Comparison of ENCODE assay signal across 20 cellular contexts in genomic region chr10:35214607-35215020, GRCh38.
DNase-seq lines count a peak whose midpoint lies in the region; ATAC-seq and TF ChIP-seq lines count a peak whose summit lies in the region.
"Had no signal": no experiment of that assay in that cellular context is flagged by ENCODE, and none has a peak within 500 bp of the region (broad histone marks: within the 10 kb centered on the region; RNA-seq: fewer than 3 reads in every experiment).

No MANE protein-coding gene starts in this region.

- H2BK120ac ChIP-seq in neuronal stem cell (ENCODE audit: low read depth, low read length): no peak overlapping the region

- peak overlapping the region; percentile 46 for H3K27ac Mint-ChIP-seq in activated CD4-positive, alpha-beta T cell treated with anti-CD3 and anti-CD28 coated beads, Interleukin-2, amount 10 ng/mL, durations not matched to agents 7 days and 5 days

- no TSS peak for BruUV-seq in OCI-LY7 (replicated peaks; lab: Mats Ljungman, UMichigan)

- no peak overlapping the region for H2BK15ac ChIP-seq in neuronal stem cell (ENCODE audit: low read length)

- TF ChIP-seq CTCF in OCI-LY7 (conservative IDR thresholded peaks at IDR 0.05; ENCODE audit: low read length) (no peak), adrenal gland (IDR thresholded peaks at IDR 0.05) (no peak)

- H3K4me3 ChIP-seq in neuronal stem cell (ENCODE audit: low read length in 2 of 2) (no peak overlapping the region), OCI-LY7 (ENCODE audit: low read depth, low read length, poor library complexity, severe bottlenecking) (no peak overlapping the region), adrenal gland (no peak overlapping the region)
- H3K4me3 ChIP-seq: BLaER1 treated with 17β-estradiol and CSF1 and Interleukin-3, amounts not matched to agents 10 nM and 100 nM; GM23248 had no signal

- WGBS in neuronal stem cell (ENCODE audit: extremely low coverage in 2 of 2, insufficient read length in 2 of 2, insufficient replicate concordance in 1 of 2), 2 donors: no CpG with 5 or more reads among the region's 19 CpGs
- WGBS in adrenal gland, 4 donors: 89 to 94% (median 91%) methylated on average over 11 to 19 of the region's 19 CpGs

- H4K8ac ChIP-seq in neuronal stem cell (ENCODE audit: low read depth, low read length): no peak overlapping the region

- no peaks in the 10 kb centered on the region for H3K79me1 ChIP-seq in neuronal stem cell (ENCODE audit: low read depth, low read length)

- peak overlapping the region; percentile 23 for H3K18ac ChIP-seq in neuronal stem cell (ENCODE audit: low read length)

- no peaks in the 10 kb centered on the region for H3K27me3 Mint-ChIP-seq in activated CD4-positive, alpha-beta T cell treated with anti-CD3 and anti-CD28 coated beads, Interleukin-2, amount 10 ng/mL, durations not matched to agents 7 days and 5 days

- POLR2A ChIA-PET in activated CD4-positive, alpha-beta T cell treated with anti-CD3 and anti-CD28 coated beads, Interleukin-2, amount 10 ng/mL, durations not matched to agents 7 days and 5 days (lab: Charles Lee): no interaction called here
- POLR2A ChIA-PET in OCI-LY7 (lab: Charles Lee): interaction anchor here (0.6 to 3.8 kb wide), 3 partner anchors 13 to 72 kb away, joined by 3 to 20 read pairs (median 5); no protein-coding TSS in a partner anchor

- no peak overlapping the region for H3K4me2 ChIP-seq in neuronal stem cell (ENCODE audit: insufficient read depth, low read length, poor library complexity, severe bottlenecking)
- H3K4me2 ChIP-seq in OCI-LY7 (ENCODE audit: low read length): no peak overlapping the region

- H4K91ac ChIP-seq in neuronal stem cell (ENCODE audit: low read depth, low read length, poor library complexity): no peak overlapping the region

- no peak overlapping the region for H3K4ac ChIP-seq in neuronal stem cell (ENCODE audit: low read length)

- no peaks in the 10 kb centered on the region for H3K9me2 ChIP-seq in OCI-LY7 (ENCODE audit: insufficient read depth, low read length)

- H2BK12ac ChIP-seq in neuronal stem cell (ENCODE audit: low read length): no peak overlapping the region

- H3K36me3 ChIP-seq in neuronal stem cell (replicated peaks in 1 of 2; ENCODE audit: control insufficient read depth in 2 of 2, insufficient read depth in 2 of 2, low read length in 2 of 2): peaks cover 0 to 2% of the 10 kb centered on the region in 2 donors
- H3K36me3 ChIP-seq in OCI-LY7 (ENCODE audit: insufficient read depth, low read length): no peaks in the 10 kb centered on the region; the same call in 1 of the 2 replicates
- H3K36me3 ChIP-seq in adrenal gland (replicated peaks in 1 of 2): peaks cover 0 to 10% of the 10 kb centered on the region in 2 donors

- H4K20me1 ChIP-seq in OCI-LY7 (ENCODE audit: insufficient read depth, low read length): no peaks in the 10 kb centered on the region
- H4K20me1 ChIP-seq: BLaER1 treated with 17β-estradiol and CSF1 and Interleukin-3, amounts not matched to agents 10 nM and 100 nM had no signal

- H3K9me3 ChIP-seq in neuronal stem cell (replicated peaks in 1 of 2; ENCODE audit: control insufficient read depth in 2 of 2, insufficient read depth in 1 of 2, low read depth in 1 of 2, low read length in 2 of 2) (no peaks in the 10 kb centered on the region), OCI-LY7 (ENCODE audit: low read length) (no peaks in the 10 kb centered on the region), adrenal gland (replicated peaks in 1 of 3) (no peaks in the 10 kb centered on the region)
- H3K9me3 ChIP-seq: BLaER1 treated with 17β-estradiol and CSF1 and Interleukin-3, amounts not matched to agents 10 nM and 100 nM had no signal

- H3K4me3 Mint-ChIP-seq in activated CD4-positive, alpha-beta T cell treated with anti-CD3 and anti-CD28 coated beads, Interleukin-2, amount 10 ng/mL, durations not matched to agents 7 days and 5 days: no peak overlapping the region
- H3K4me3 Mint-ChIP-seq: CD8-positive, alpha-beta memory T cell had no signal

- H3K4me1 ChIP-seq in neuronal stem cell (ENCODE audit: control insufficient read depth in 2 of 2, insufficient read depth in 1 of 2, low read depth in 1 of 2, low read length in 2 of 2): peaks cover 13 to 17% of the 10 kb centered on the region in 2 donors
- peaks cover 16% of the 10 kb centered on the region for H3K4me1 ChIP-seq in OCI-LY7 (ENCODE audit: insufficient read depth, low read length, poor library complexity, severe bottlenecking)
- H3K4me1 ChIP-seq in adrenal gland (replicated peaks in 1 of 2): peaks cover 0 to 28% of the 10 kb centered on the region in 2 donors

- no peak for DNase-seq in activated CD4-positive, alpha-beta T cell treated with anti-CD3 and anti-CD28 coated beads, Interleukin-2, amount 10 ng/mL, durations not matched to agents 7 days and 5 days
- no peak for DNase-seq in activated CD4-positive, alpha-beta T cell treated with anti-CD3 and anti-CD28 coated beads for 48 hours
- DNase-seq in Ammon's horn (ENCODE audit: low spot score) (peak; percentile 64), caudate nucleus (lab: John Stamatoyannopoulos, UW) (peak in 38 of 61 donors; percentile 21 to 87 (median 51)), neuronal stem cell (ENCODE audit: low spot score) (no peak), OCI-LY7 (ENCODE audit: low spot score) (no peak), adrenal gland (no peak)
- DNase-seq: CD8-positive, alpha-beta memory T cell; DMS79; GM23248; KBM-7; MV-4-11; NCI-H1417; NCI-H2029; NCI-H510A; NCI-H774 had no signal

- no peak for TF ChIP-seq POLR2A in adrenal gland (IDR thresholded peaks at IDR 0.05)

- peaks cover 60% of the 10 kb centered on the region for H3K4me1 Mint-ChIP-seq in activated CD4-positive, alpha-beta T cell treated with anti-CD3 and anti-CD28 coated beads, Interleukin-2, amount 10 ng/mL, durations not matched to agents 7 days and 5 days

- H3K9ac ChIP-seq in neuronal stem cell (ENCODE audit: low read depth, low read length, poor library complexity): no peak overlapping the region
- H3K9ac ChIP-seq: BLaER1 treated with 17β-estradiol and CSF1 and Interleukin-3, amounts not matched to agents 10 nM and 100 nM; GM23248 had no signal

- H3K79me2 ChIP-seq in OCI-LY7 (ENCODE audit: insufficient read depth, low read depth, low read length): no peaks in the 10 kb centered on the region

- no peak for ATAC-seq in HG03095 (IDR thresholded peaks at IDR 0.05; ENCODE audit: unreplicated experiment)
- ATAC-seq: HCT116, Panc1 had no signal

- H2AFZ ChIP-seq in neuronal stem cell (ENCODE audit: low read length) (no peak overlapping the region), OCI-LY7 (ENCODE audit: low read length) (no peak overlapping the region)
- H2AFZ ChIP-seq: GM23248 had no signal

- peak overlapping the region; percentile 84 for H3K27ac ChIP-seq in caudate nucleus (ENCODE audit: low read depth, low read length)
- no peak overlapping the region for H3K27ac ChIP-seq in neuronal stem cell (replicated peaks; ENCODE audit: low read length)
- no peak overlapping the region for H3K27ac ChIP-seq in OCI-LY7 (ENCODE audit: low read depth, low read length, poor library complexity, severe bottlenecking)
- no peak overlapping the region for H3K27ac ChIP-seq in adrenal gland
- H3K27ac ChIP-seq: BLaER1 treated with 17β-estradiol and CSF1 and Interleukin-3, amounts not matched to agents 10 nM and 100 nM; GM23248 had no signal

- CTCF ChIA-PET in activated CD4-positive, alpha-beta T cell treated with anti-CD3 and anti-CD28 coated beads, Interleukin-2, amount 10 ng/mL, durations not matched to agents 7 days and 5 days (lab: Charles Lee): interaction anchor here (0.9 to 14.1 kb wide), 4 partner anchors 16 to 94 kb away, joined by 4 to 130 read pairs (median 10); partner anchors contain the start of gene CREM
- CTCF ChIA-PET in OCI-LY7 (lab: Charles Lee; ENCODE audit: unreplicated experiment): no interaction called here

- H3K36me3 Mint-ChIP-seq in activated CD4-positive, alpha-beta T cell treated with anti-CD3 and anti-CD28 coated beads, Interleukin-2, amount 10 ng/mL, durations not matched to agents 7 days and 5 days (ENCODE audit: low read depth): peaks cover 28% of the 10 kb centered on the region

- peak overlapping the region; percentile 33 for H3K14ac ChIP-seq in neuronal stem cell (ENCODE audit: low read length)

- no peak overlapping the region for H3K23ac ChIP-seq in neuronal stem cell (ENCODE audit: low read depth, low read length, poor library complexity)

- H3K9me3 Mint-ChIP-seq in activated CD4-positive, alpha-beta T cell treated with anti-CD3 and anti-CD28 coated beads, Interleukin-2, amount 10 ng/mL, durations not matched to agents 7 days and 5 days: no peaks in the 10 kb centered on the region
- H3K9me3 Mint-ChIP-seq: CD8-positive, alpha-beta memory T cell had no signal

- H3K27me3 ChIP-seq in neuronal stem cell (ENCODE audit: control insufficient read depth in 3 of 3, insufficient read depth in 3 of 3, low read depth in 1 of 3, low read length in 3 of 3) (no peaks in the 10 kb centered on the region), adrenal gland (no peaks in the 10 kb centered on the region)
- H3K27me3 ChIP-seq: BLaER1 treated with 17β-estradiol and CSF1 and Interleukin-3, amounts not matched to agents 10 nM and 100 nM had no signal

- H2AK5ac ChIP-seq in neuronal stem cell (ENCODE audit: low read depth, low read length): no peak overlapping the region

- no peak overlapping the region for H2BK5ac ChIP-seq in neuronal stem cell (ENCODE audit: low read length)

- intact Hi-C loops in OCI-LY7 (cut with micrococcal nuclease; ENCODE audit: unreplicated experiment): no loop called here
- intact Hi-C loops in adrenal gland (cut with DNase I): loop anchor here in 1 of 2 donors (5.0 kb wide), 1 partner anchor 97 kb away; no protein-coding TSS in a partner anchor

Comparison
In these comparisons a context has a peak if more than half of its experiments do, and no peak if none do; other contexts are left out.
1. DNase-seq: peak in Ammon's horn (single experiment) and caudate nucleus (38 of 61); none in activated CD4-positive, alpha-beta T cell treated with anti-CD3 and anti-CD28 coated beads, Interleukin-2, amount 10 ng/mL, durations not matched to agents 7 days and 5 days (single experiment), activated CD4-positive, alpha-beta T cell treated with anti-CD3 and anti-CD28 coated beads for 48 hours (single experiment), neuronal stem cell (single experiment), OCI-LY7 (single experiment) and adrenal gland (0 of 7).